1 cellular context compared by ENCODE assay signal in genomic region chr1:244164563-244164890, GRCh38.
TF ChIP-seq lines count a peak whose summit lies in the region.

No MANE protein-coding gene starts in this region.

TF ChIP-seq in H1, 55 proteins besides CTCF, POLR2A, EP300 and RAD21:
- no peak for TF ChIP-seq GABPA (IDR thresholded peaks at IDR 0.05; ENCODE audit: borderline replicate concordance, insufficient read depth, low read length)
- TF ChIP-seq CTBP2 (IDR thresholded peaks at IDR 0.05; ENCODE audit: borderline replicate concordance, insufficient read depth, insufficient read length, low read length), result no peak
- no peak for TF ChIP-seq ZNF274 (IDR thresholded peaks at IDR 0.05; ENCODE audit: borderline replicate concordance, extremely low read depth, low read length)
- TF ChIP-seq POLR2AphosphoS5 (IDR thresholded peaks at IDR 0.05; ENCODE audit: low read depth, low read length), result no peak
- TF ChIP-seq HDAC6 (IDR thresholded peaks at IDR 0.05; ENCODE audit: low read depth, low read length), result no peak
- no peak for TF ChIP-seq RXRA (IDR thresholded peaks at IDR 0.05; ENCODE audit: insufficient read depth, low read depth, low read length)
- no peak for TF ChIP-seq ASH2L (IDR thresholded peaks at IDR 0.05; ENCODE audit: low read length)
